ENCODE assay signal across 8 cellular contexts in the genomic region with DNA sequence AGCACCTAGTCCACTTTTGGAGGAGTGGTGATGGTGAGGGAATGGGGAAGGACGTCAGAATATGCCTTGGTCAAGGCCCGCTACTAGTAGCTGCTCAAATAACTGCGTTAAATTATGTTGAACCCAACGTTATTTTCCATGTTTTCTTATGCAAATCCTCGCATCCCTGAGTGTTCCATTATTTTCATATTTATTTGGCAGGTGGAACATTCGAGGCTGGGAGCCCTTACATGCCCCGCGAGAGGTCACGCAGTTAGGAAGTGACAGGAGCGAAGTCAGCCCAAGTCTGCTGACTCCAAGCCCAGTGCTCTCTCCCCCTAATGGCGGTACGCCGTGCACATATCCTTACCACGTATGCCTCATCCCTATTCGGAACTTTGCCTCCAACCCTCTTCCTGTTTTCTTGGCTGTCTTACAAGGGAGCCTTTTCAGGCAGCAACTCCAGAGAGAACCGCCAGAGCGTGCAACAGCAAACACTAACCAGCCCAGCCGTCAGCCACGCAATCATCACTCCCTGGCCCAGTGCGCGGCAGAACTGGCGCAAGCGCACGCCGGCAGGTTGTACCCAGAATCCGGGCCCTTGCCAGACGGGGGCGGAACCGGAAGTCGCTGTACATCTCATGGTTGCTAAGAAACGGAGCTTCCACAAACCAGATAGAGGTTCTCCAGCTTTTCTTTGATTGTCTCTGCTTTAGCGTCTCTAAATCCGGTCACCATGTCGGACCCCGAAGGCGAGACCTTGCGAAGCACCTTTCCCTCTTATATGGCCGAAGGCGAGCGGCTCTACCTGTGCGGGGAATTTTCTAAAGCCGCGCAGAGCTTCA. TPM values are rescaled to one million over a fixed set of nuclear protein-coding genes. Genes with fewer than 3 reads are reported as not detected.
DNase-seq lines count a peak whose midpoint lies in the region; ATAC-seq, FAIRE-seq and TF ChIP-seq lines count a peak whose summit lies in the region.

A gene with protein sequence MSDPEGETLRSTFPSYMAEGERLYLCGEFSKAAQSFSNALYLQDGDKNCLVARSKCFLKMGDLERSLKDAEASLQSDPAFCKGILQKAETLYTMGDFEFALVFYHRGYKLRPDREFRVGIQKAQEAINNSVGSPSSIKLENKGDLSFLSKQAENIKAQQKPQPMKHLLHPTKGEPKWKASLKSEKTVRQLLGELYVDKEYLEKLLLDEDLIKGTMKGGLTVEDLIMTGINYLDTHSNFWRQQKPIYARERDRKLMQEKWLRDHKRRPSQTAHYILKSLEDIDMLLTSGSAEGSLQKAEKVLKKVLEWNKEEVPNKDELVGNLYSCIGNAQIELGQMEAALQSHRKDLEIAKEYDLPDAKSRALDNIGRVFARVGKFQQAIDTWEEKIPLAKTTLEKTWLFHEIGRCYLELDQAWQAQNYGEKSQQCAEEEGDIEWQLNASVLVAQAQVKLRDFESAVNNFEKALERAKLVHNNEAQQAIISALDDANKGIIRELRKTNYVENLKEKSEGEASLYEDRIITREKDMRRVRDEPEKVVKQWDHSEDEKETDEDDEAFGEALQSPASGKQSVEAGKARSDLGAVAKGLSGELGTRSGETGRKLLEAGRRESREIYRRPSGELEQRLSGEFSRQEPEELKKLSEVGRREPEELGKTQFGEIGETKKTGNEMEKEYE (plus strand): TSS at position 609 of the 824 bp plus-strand sequence. CDS start 107 bp downstream, at position 716.

- H3K9me3 Mint-ChIP-seq in activated T-helper 1 cell treated with anti-CD3 and anti-CD28 coated beads, Interleukin-12 subunit alpha, Interleukin-12 subunit beta, Interleukin-2, Interleukin-4 antibody, amounts not matched to agents 30 ng/mL and 10 ng/mL and 1 ng/mL, durations not matched to agents 14 hours and 24 hours and 36 hours, result no peaks in the 10 kb centered on the region
- peaks cover 0 to 3% (median 0%) of the 10 kb centered on the region in 11 donors for H3K9me3 Mint-ChIP-seq in naive thymus-derived CD4-positive, alpha-beta T cell
- H3K9me3 Mint-ChIP-seq in stimulated activated memory B cell treated with anti-CD40 and anti-IgM and Interleukin-4, amounts not matched to agents 10 μg/mL and 1 μg/mL and 100 μg/mL, for 72 hours, result no peaks in the 10 kb centered on the region

- H3K4me2 ChIP-seq in DOHH2 (ENCODE audit: low read length), result peak within 1 kb of the TSS; percentile 84
- peak within 1 kb of the TSS; percentile 95 for H3K4me2 ChIP-seq in Karpas-422 (ENCODE audit: low read depth, low read length, poor library complexity, severe bottlenecking)
- peak within 1 kb of the TSS; percentile 94 for H3K4me2 ChIP-seq in fibroblast of lung (ENCODE audit: extremely low read depth, insufficient read depth, low read length)

- peak within 1 kb of the TSS; percentile 97 for H3K4me3 Mint-ChIP-seq in activated T-helper 1 cell treated with anti-CD3 and anti-CD28 coated beads, Interleukin-12 subunit alpha, Interleukin-12 subunit beta, Interleukin-2, Interleukin-4 antibody, amounts not matched to agents 30 ng/mL and 10 ng/mL and 1 ng/mL, durations not matched to agents 14 hours and 24 hours and 36 hours
- peak within 1 kb of the TSS; percentile 93 to 100 (median 96) for H3K4me3 Mint-ChIP-seq in naive thymus-derived CD4-positive, alpha-beta T cell
- H3K4me3 Mint-ChIP-seq in stimulated activated memory B cell treated with anti-CD40 and anti-IgM and Interleukin-4, amounts not matched to agents 10 μg/mL and 1 μg/mL and 100 μg/mL, for 72 hours, result peak within 1 kb of the TSS; percentile 98

- H3K4me3 ChIP-seq in DOHH2 (ENCODE audit: low read length) (peak within 1 kb of the TSS; percentile 89), Karpas-422 (ENCODE audit: low read length) (peak within 1 kb of the TSS; percentile 85), fibroblast of lung (replicated peaks in 1 of 4; ENCODE audit: control extremely low read depth in 1 of 4, insufficient read depth in 1 of 4, low read depth in 3 of 4, low read length in 4 of 4) (peak within 1 kb of the TSS; percentile 48 to 76 (median 64))
- H3K4me3 ChIP-seq in naive thymus-derived CD4-positive, alpha-beta T cell (ENCODE audit: low read length), result peak within 1 kb of the TSS; percentile 79

- peaks cover 35% of the 10 kb centered on the region for H3K4me1 Mint-ChIP-seq in activated T-helper 1 cell treated with anti-CD3 and anti-CD28 coated beads, Interleukin-12 subunit alpha, Interleukin-12 subunit beta, Interleukin-2, Interleukin-4 antibody, amounts not matched to agents 30 ng/mL and 10 ng/mL and 1 ng/mL, durations not matched to agents 14 hours and 24 hours and 36 hours (ENCODE audit: low read depth)
- H3K4me1 Mint-ChIP-seq in naive thymus-derived CD4-positive, alpha-beta T cell, result peaks cover 18 to 52% (median 24%) of the 10 kb centered on the region in 7 donors
- H3K4me1 Mint-ChIP-seq in stimulated activated memory B cell treated with anti-CD40 and anti-IgM and Interleukin-4, amounts not matched to agents 10 μg/mL and 1 μg/mL and 100 μg/mL, for 72 hours, result peaks cover 25% of the 10 kb centered on the region

- peak; percentile 86 for FAIRE-seq in RCC 7860 (lab: Jason Lieb, UNC)

- peaks cover 10% of the 10 kb centered on the region for H3K36me3 Mint-ChIP-seq in activated T-helper 1 cell treated with anti-CD3 and anti-CD28 coated beads, Interleukin-12 subunit alpha, Interleukin-12 subunit beta, Interleukin-2, Interleukin-4 antibody, amounts not matched to agents 30 ng/mL and 10 ng/mL and 1 ng/mL, durations not matched to agents 14 hours and 24 hours and 36 hours (ENCODE audit: low read depth)
- H3K36me3 Mint-ChIP-seq in naive thymus-derived CD4-positive, alpha-beta T cell, result peaks cover 0 to 8% (median 0%) of the 10 kb centered on the region in 5 donors
- H3K36me3 Mint-ChIP-seq in stimulated activated memory B cell treated with anti-CD40 and anti-IgM and Interleukin-4, amounts not matched to agents 10 μg/mL and 1 μg/mL and 100 μg/mL, for 72 hours, result no peaks in the 10 kb centered on the region

- H3K27ac ChIP-seq in DOHH2 (ENCODE audit: low read depth, low read length) (peak within 1 kb of the TSS; percentile 45), Karpas-422 (ENCODE audit: low read length) (peak within 1 kb of the TSS; percentile 32), fibroblast of lung (ENCODE audit: insufficient read depth, low read length) (peak within 1 kb of the TSS; percentile 78)
- H3K27ac ChIP-seq in naive thymus-derived CD4-positive, alpha-beta T cell (ENCODE audit: low read depth, low read length), result peak within 1 kb of the TSS; percentile 84

- DNase-seq in Karpas-422 (peak; percentile 97), RCC 7860 (ENCODE audit: low spot score) (peak; percentile 97), fibroblast of lung (ENCODE audit: low read depth in 2 of 2) (peak; percentile 98)
- DNase-seq in activated T-helper 1 cell treated with anti-CD3 and anti-CD28 coated beads, Interleukin-12 subunit alpha, Interleukin-12 subunit beta, Interleukin-2, Interleukin-4 antibody, amounts not matched to agents 30 ng/mL and 10 ng/mL and 1 ng/mL, durations not matched to agents 14 hours and 24 hours and 36 hours (ENCODE audit: low spot score), result peak; percentile 95
- peak; percentile 87 to 98 (median 97) for DNase-seq in naive thymus-derived CD4-positive, alpha-beta T cell

- H4K20me1 ChIP-seq in DOHH2 (ENCODE audit: control insufficient read depth, insufficient read depth, low read depth, low read length) (no peaks in the 10 kb centered on the region), Karpas-422 (ENCODE audit: insufficient read depth, low read depth, low read length) (no peaks in the 10 kb centered on the region), fibroblast of lung (ENCODE audit: control insufficient read depth, extremely low read depth, insufficient read depth, low read length) (no peaks in the 10 kb centered on the region)

- H2AFZ ChIP-seq in Karpas-422 (ENCODE audit: low read length) (peak within 1 kb of the TSS; percentile 95), fibroblast of lung (ENCODE audit: low read length) (peak within 1 kb of the TSS; percentile 82)

- ATAC-seq in GM21825 (IDR thresholded peaks at IDR 0.05; ENCODE audit: unreplicated experiment), result peak; percentile 95
- peak; percentile 98 for ATAC-seq in naive thymus-derived CD4-positive, alpha-beta T cell
- peak; percentile 99 for ATAC-seq in stimulated activated memory B cell treated with anti-CD40 and anti-IgM and Interleukin-4, amounts not matched to agents 10 μg/mL and 1 μg/mL and 100 μg/mL, for 72 hours

- H3K36me3 ChIP-seq in DOHH2 (ENCODE audit: control insufficient read depth, low read length) (no peaks in the 10 kb centered on the region), Karpas-422 (ENCODE audit: insufficient read depth, low read length) (no peaks in the 10 kb centered on the region), fibroblast of lung (ENCODE audit: control insufficient read depth, insufficient read depth, low read length) (no peaks in the 10 kb centered on the region)
- no peaks in the 10 kb centered on the region for H3K36me3 ChIP-seq in naive thymus-derived CD4-positive, alpha-beta T cell (ENCODE audit: control insufficient read depth in 2 of 3, insufficient read depth in 3 of 3, low read length in 3 of 3)

- CTCF ChIA-PET in naive thymus-derived CD4-positive, alpha-beta T cell (lab: Charles Lee), result interaction anchor here (0.5 to 2.6 kb wide), 7 partner anchors 11 to 239 kb away, joined by 3 to 9 read pairs (median 3); a partner anchor contains a TSS

- H3K4me1 ChIP-seq in DOHH2 (ENCODE audit: control insufficient read depth, low read length) (peaks cover 51% of the 10 kb centered on the region), Karpas-422 (ENCODE audit: low read length) (peaks cover 23% of the 10 kb centered on the region), fibroblast of lung (ENCODE audit: control insufficient read depth, extremely low read depth, insufficient read depth, low read length) (peaks cover 6% of the 10 kb centered on the region)
- peaks cover 9 to 11% of the 10 kb centered on the region in 2 donors for H3K4me1 ChIP-seq in naive thymus-derived CD4-positive, alpha-beta T cell (ENCODE audit: control insufficient read depth in 2 of 2, insufficient read depth in 2 of 2, low read length in 2 of 2)

- peaks cover 5% of the 10 kb centered on the region; the same call in 1 of the 2 replicates for H3F3A ChIP-seq in DOHH2 (ENCODE audit: control insufficient read depth, insufficient read depth)

- TF ChIP-seq CTCF in DOHH2 (IDR thresholded peaks at IDR 0.05; ENCODE audit: low read depth, low read length, poor library complexity, severe bottlenecking) (peak; percentile 46), fibroblast of lung (conservative IDR thresholded peaks at IDR 0.05 in 1 of 2, IDR thresholded peaks at IDR 0.05 in 1 of 2; ENCODE audit: low read depth in 1 of 2, low read length in 2 of 2) (peak; percentile 39 to 51)

- peak within 1 kb of the TSS; percentile 96 for H3K27ac Mint-ChIP-seq in activated T-helper 1 cell treated with anti-CD3 and anti-CD28 coated beads, Interleukin-12 subunit alpha, Interleukin-12 subunit beta, Interleukin-2, Interleukin-4 antibody, amounts not matched to agents 30 ng/mL and 10 ng/mL and 1 ng/mL, durations not matched to agents 14 hours and 24 hours and 36 hours
- H3K27ac Mint-ChIP-seq in naive thymus-derived CD4-positive, alpha-beta T cell, result peak within 1 kb of the TSS; percentile 90 to 100 (median 96)
- peak within 1 kb of the TSS; percentile 91 for H3K27ac Mint-ChIP-seq in stimulated activated memory B cell treated with anti-CD40 and anti-IgM and Interleukin-4, amounts not matched to agents 10 μg/mL and 1 μg/mL and 100 μg/mL, for 72 hours

- H3K9me3 ChIP-seq in DOHH2 (ENCODE audit: control insufficient read depth, insufficient read depth, low read length) (no peaks in the 10 kb centered on the region), Karpas-422 (ENCODE audit: low read length) (no peaks in the 10 kb centered on the region), fibroblast of lung (ENCODE audit: control insufficient read depth, insufficient read depth, low read depth, low read length) (no peaks in the 10 kb centered on the region)
- no peaks in the 10 kb centered on the region for H3K9me3 ChIP-seq in naive thymus-derived CD4-positive, alpha-beta T cell (ENCODE audit: control insufficient read depth in 2 of 3, low read length in 3 of 3)

- POLR2A ChIA-PET in naive thymus-derived CD4-positive, alpha-beta T cell (lab: Charles Lee), result interaction anchor here (0.8 to 3.8 kb wide), 9 partner anchors 11 to 1282 kb away, joined by 3 to 47 read pairs (median 6); a partner anchor contains a TSS

- H3K9ac ChIP-seq in Karpas-422 (ENCODE audit: low read length), result peak within 1 kb of the TSS; percentile 79
- H3K9ac ChIP-seq in fibroblast of lung (ENCODE audit: insufficient read depth, low read length), result peak within 1 kb of the TSS; percentile 51

- intact Hi-C loops in activated T-helper 1 cell treated with anti-CD3 and anti-CD28 coated beads, Interleukin-12 subunit alpha, Interleukin-12 subunit beta, Interleukin-2, Interleukin-4 antibody, amounts not matched to agents 30 ng/mL and 10 ng/mL and 1 ng/mL, durations not matched to agents 14 hours and 24 hours and 36 hours (cut with micrococcal nuclease), result loop anchor here (1.0 to 5.0 kb wide), 5 partner anchors 11 to 457 kb away; a partner anchor contains a TSS
- intact Hi-C loops in naive thymus-derived CD4-positive, alpha-beta T cell (cut with micrococcal nuclease), result loop anchor here (1.0 to 2.0 kb wide), 6 partner anchors 11 to 749 kb away; a partner anchor contains a TSS

- H3K9me2 ChIP-seq in DOHH2 (replicated peaks; ENCODE audit: control insufficient read depth, low read length), result no peaks in the 10 kb centered on the region
- no peaks in the 10 kb centered on the region for H3K9me2 ChIP-seq in Karpas-422 (replicated peaks; ENCODE audit: insufficient read depth, low read length)

- H3K27me3 Mint-ChIP-seq in activated T-helper 1 cell treated with anti-CD3 and anti-CD28 coated beads, Interleukin-12 subunit alpha, Interleukin-12 subunit beta, Interleukin-2, Interleukin-4 antibody, amounts not matched to agents 30 ng/mL and 10 ng/mL and 1 ng/mL, durations not matched to agents 14 hours and 24 hours and 36 hours (ENCODE audit: insufficient read depth), result no peaks in the 10 kb centered on the region
- H3K27me3 Mint-ChIP-seq in naive thymus-derived CD4-positive, alpha-beta T cell, result no peaks in the 10 kb centered on the region
- H3K27me3 Mint-ChIP-seq in stimulated activated memory B cell treated with anti-CD40 and anti-IgM and Interleukin-4, amounts not matched to agents 10 μg/mL and 1 μg/mL and 100 μg/mL, for 72 hours, result no peaks in the 10 kb centered on the region

- H3K79me2 ChIP-seq in DOHH2 (ENCODE audit: control insufficient read depth, low read length) (peaks cover 21% of the 10 kb centered on the region), Karpas-422 (ENCODE audit: low read length) (peaks cover 14% of the 10 kb centered on the region), fibroblast of lung (ENCODE audit: control insufficient read depth, insufficient read depth, low read length) (no peaks in the 10 kb centered on the region)

- H3K27me3 ChIP-seq in DOHH2 (ENCODE audit: control insufficient read depth, low read length) (no peaks in the 10 kb centered on the region), Karpas-422 (ENCODE audit: low read length) (no peaks in the 10 kb centered on the region), fibroblast of lung (ENCODE audit: control insufficient read depth, insufficient read depth, low read length) (no peaks in the 10 kb centered on the region)
- no peaks in the 10 kb centered on the region for H3K27me3 ChIP-seq in naive thymus-derived CD4-positive, alpha-beta T cell (ENCODE audit: control insufficient read depth in 2 of 2, insufficient read depth in 2 of 2, low read length in 2 of 2)

RNA-seq across cellular contexts. Expression of the gene that starts here (rescaled TPM):
- total RNA-seq in Karpas-422 (2014; rRNA removed; shearing (Covaris generic); ENCODE audit: low replicate concordance), result 0.67 and 1.0 TPM in 2 replicates
- total RNA-seq in activated T-helper 1 cell treated with anti-CD3 and anti-CD28 coated beads, Interleukin-12 subunit alpha, Interleukin-12 subunit beta, Interleukin-2, Interleukin-4 antibody, amounts not matched to agents 30 ng/mL and 10 ng/mL and 1 ng/mL, durations not matched to agents 14 hours and 24 hours and 36 hours, result 0.39 and 0.73 TPM in 2 replicates
- total RNA-seq in fibroblast of lung, result 0.99 and 1.3 TPM in 2 replicates
- 0.36 and 0.50 TPM in 2 replicates for polyA plus RNA-seq in fibroblast of lung
- polyA plus RNA-seq in fibroblast of lung (2012), result 0.50 and 0.80 TPM in 2 replicates
- not detected in 2 replicates for polyA minus RNA-seq in fibroblast of lung (ENCODE audit: low replicate concordance)
- total RNA-seq in naive thymus-derived CD4-positive, alpha-beta T cell, result 1 to 10 TPM in 3 of 5 experiments, under 1 TPM in 1, not detected in 1; 0.16 to 4.1 (median 1.6) TPM
- under 1 TPM; 0.10 to 0.40 TPM for polyA plus RNA-seq in naive thymus-derived CD4-positive, alpha-beta T cell

Comparison
In these comparisons a context has a peak if more than half of its experiments do, and no peak if none do; other contexts are left out.
1. Peak in every context shown above with its lines: DNase-seq, ATAC-seq, H3K4me3 ChIP-seq and H3K27ac ChIP-seq.
2. Peak in DNase-seq in activated T-helper 1 cell treated with anti-CD3 and anti-CD28 coated beads, Interleukin-12 subunit alpha, Interleukin-12 subunit beta, Interleukin-2, Interleukin-4 antibody, amounts not matched to agents 30 ng/mL and 10 ng/mL and 1 ng/mL, durations not matched to agents 14 hours and 24 hours and 36 hours; RNA of the gene not detected or under 1 TPM.
3. H3K27ac ChIP-seq: peak in every context shown above with its lines; median percentile 84 in naive thymus-derived CD4-positive, alpha-beta T cell; 78 in fibroblast of lung; 45 in DOHH2; 32 in Karpas-422.